22 cellular contexts compared by ENCODE assay signal in genomic region chr13:90201198-90201597, GRCh38.
A peak's percentile ranks its signal among the peaks of the same experiment; 100 is the strongest.
DNase-seq lines count a peak whose midpoint lies in the region; ATAC-seq, FAIRE-seq and TF ChIP-seq lines count a peak whose summit lies in the region.
"Had no signal": no experiment of that assay in that cellular context is flagged by ENCODE, and none has a peak within 500 bp of the region (broad histone marks: within the 10 kb centered on the region; RNA-seq: fewer than 3 reads in every experiment).

No MANE protein-coding gene starts in this region.

- no peak overlapping the region for H3K4me3 Mint-ChIP-seq in activated T-cell treated with anti-CD3 and anti-CD28 coated beads, Interleukin-2, amount 50 U/mL, for 4 hours
- H3K4me3 Mint-ChIP-seq: dendritic cell treated with granulocyte-macrophage colony-stimulating factor and Interleukin-4, amounts not matched to agents 40 ng/mL and 50 ng/mL, for 4 days; memory B cell; natural killer cell treated with Interleukin-12 subunit alpha and Interleukin-12 subunit beta and Interleukin-15 and Interleukin-18, amount 100 ng/mL, for 72 hours had no signal

- H3K9me3 ChIP-seq in skeletal muscle satellite cell (replicated peaks; ENCODE audit: low read length): no peaks in the 10 kb centered on the region
- H3K9me3 ChIP-seq: ascending aorta, suprapubic skin had no signal

- H3K4me1 Mint-ChIP-seq in activated T-cell treated with anti-CD3 and anti-CD28 coated beads, Interleukin-2, amount 50 U/mL, for 4 hours (ENCODE audit: low read depth): no peaks in the 10 kb centered on the region
- H3K4me1 Mint-ChIP-seq: memory B cell had no signal

- H3K4me1 ChIP-seq in skeletal muscle satellite cell (ENCODE audit: control insufficient read depth, insufficient read depth, low read length): peaks cover 11% of the 10 kb centered on the region
- H3K4me1 ChIP-seq: ascending aorta, suprapubic skin had no signal

- no peak for TF ChIP-seq POLR2A in H54 (IDR thresholded peaks at IDR 0.05; ENCODE audit: low read depth, low read length)

- H3K27me3 ChIP-seq in skeletal muscle satellite cell (ENCODE audit: control insufficient read depth, insufficient read depth, low read length): no peaks in the 10 kb centered on the region
- H3K27me3 ChIP-seq: ascending aorta, suprapubic skin had no signal

- no peak for DNase-seq in H54 (ENCODE audit: insufficient read length, low spot score)
- peak; percentile 5 for DNase-seq in astrocyte of the hippocampus (ENCODE audit: low read depth, low spot score)
- DNase-seq in left cardiac atrium: no peak
- no peak for DNase-seq in DMS79 treated with DMSO at 0.1 percent for 48 hours (lab: John Stamatoyannopoulos, UW)
- DNase-seq in NCI-H2107 treated with DMSO at 0.1 percent for 48 hours (lab: John Stamatoyannopoulos, UW; ENCODE audit: unreplicated experiment): no peak
- DNase-seq in activated T-cell treated with anti-CD3 and anti-CD28 coated beads, Interleukin-2, amount 50 U/mL, for 4 hours: no peak
- DNase-seq: activated CD4-positive, alpha-beta T cell treated with anti-CD3 and anti-CD28 coated beads, Interleukin-2, amount 50 U/mL, for 1 hour; activated naive CD4-positive, alpha-beta T cell treated with Interleukin-2 at 50 U/mL for 16 hours; activated T-cell treated with anti-CD3 and anti-CD28 coated beads for 4 hours; Calu3; NCI-H226; NK-92 treated with Interleukin-12 subunit alpha and Interleukin-12 subunit beta, amount 100 ng/mL, for 24 hours; stimulated activated CD4-positive, alpha-beta T cell treated with anti-CD3 and anti-CD28 coated beads, Interleukin-12 subunit alpha, Interleukin-12 subunit beta, amount 100 ng/mL, for 4 hours; SW 1271 had no signal

- H3K27me3 Mint-ChIP-seq in activated T-cell treated with anti-CD3 and anti-CD28 coated beads, Interleukin-2, amount 50 U/mL, for 4 hours (ENCODE audit: low read depth): no peaks in the 10 kb centered on the region
- H3K27me3 Mint-ChIP-seq: dendritic cell treated with granulocyte-macrophage colony-stimulating factor and Interleukin-4, amounts not matched to agents 40 ng/mL and 50 ng/mL, for 4 days; memory B cell; natural killer cell treated with Interleukin-12 subunit alpha and Interleukin-12 subunit beta and Interleukin-15 and Interleukin-18, amount 100 ng/mL, for 72 hours; progenitor cell of endocrine pancreas had no signal

- H3K4me3 ChIP-seq in skeletal muscle satellite cell (ENCODE audit: low read length): no peak overlapping the region
- H3K4me3 ChIP-seq: ascending aorta, suprapubic skin had no signal

- intact Hi-C loops in left cardiac atrium (cut with DNase I): no loop called here

- no peaks in the 10 kb centered on the region for H3K36me3 Mint-ChIP-seq in activated T-cell treated with anti-CD3 and anti-CD28 coated beads, Interleukin-2, amount 50 U/mL, for 4 hours (ENCODE audit: insufficient read depth)
- H3K36me3 Mint-ChIP-seq: memory B cell; natural killer cell treated with Interleukin-12 subunit alpha and Interleukin-12 subunit beta and Interleukin-15 and Interleukin-18, amount 100 ng/mL, for 72 hours had no signal

- peak; percentile 59 to 83 for ATAC-seq in left cardiac atrium
- ATAC-seq in activated T-cell treated with anti-CD3 and anti-CD28 coated beads, Interleukin-2, amount 50 U/mL, for 4 hours: no peak
- ATAC-seq: natural killer cell treated with Interleukin-12 subunit alpha and Interleukin-12 subunit beta and Interleukin-15 and Interleukin-18, amount 100 ng/mL, for 72 hours had no signal

- peaks cover 14% of the 10 kb centered on the region for H3K9me3 Mint-ChIP-seq in activated T-cell treated with anti-CD3 and anti-CD28 coated beads, Interleukin-2, amount 50 U/mL, for 4 hours
- H3K9me3 Mint-ChIP-seq: memory B cell had no signal

- H3K4me2 ChIP-seq in skeletal muscle satellite cell (ENCODE audit: low read length): peak overlapping the region; percentile 33

- FAIRE-seq in H54 (lab: Jason Lieb, UNC): peak; percentile 11
- FAIRE-seq: endothelial cell of umbilical vein had no signal

- peak overlapping the region; percentile 5 for H3K9ac ChIP-seq in skeletal muscle satellite cell (ENCODE audit: low read depth, low read length)

- no peaks in the 10 kb centered on the region for H3K36me3 ChIP-seq in skeletal muscle satellite cell (ENCODE audit: insufficient read depth, low read length)
- H3K36me3 ChIP-seq: ascending aorta, suprapubic skin had no signal

Comparison
In these comparisons a context has a peak if more than half of its experiments do, and no peak if none do; other contexts are left out.
1. ATAC-seq: peak in left cardiac atrium (2 of 2); none in activated T-cell treated with anti-CD3 and anti-CD28 coated beads, Interleukin-2, amount 50 U/mL, for 4 hours (0 of 2).